Comparison of ENCODE assay signal across 13 cellular contexts in the genomic region with DNA sequence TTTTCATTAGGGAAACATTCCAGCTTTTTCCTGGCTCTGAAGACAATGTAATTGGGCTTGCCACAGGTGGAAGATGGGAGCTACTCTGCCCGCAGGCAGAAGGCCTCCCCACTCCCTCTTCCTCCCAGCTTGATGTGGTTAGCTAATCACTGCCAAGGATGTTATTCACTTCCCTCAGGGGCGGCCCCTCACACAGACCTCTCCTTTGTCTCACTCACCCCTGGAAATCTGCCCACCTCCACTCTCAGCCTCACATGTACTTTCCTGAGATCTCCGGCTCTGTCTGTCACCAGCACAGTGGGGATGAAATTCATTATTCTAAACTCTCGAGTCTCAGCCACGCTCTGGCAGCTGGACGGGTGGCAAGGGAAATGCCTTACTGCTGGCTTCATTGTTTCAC.
A peak's percentile ranks its signal among the peaks of the same experiment; 100 is the strongest.
DNase-seq lines count a peak whose midpoint lies in the region; ATAC-seq and TF ChIP-seq lines count a peak whose summit lies in the region.
"Had no signal": no experiment of that assay in that cellular context is flagged by ENCODE, and none has a peak within 500 bp of the region (broad histone marks: within the 10 kb centered on the region; RNA-seq: fewer than 3 reads in every experiment).

No MANE protein-coding gene starts in this region.

- intact Hi-C loops in Caco-2 (cut with micrococcal nuclease; ENCODE audit: unreplicated experiment) = no loop called here

- H3K27me3 ChIP-seq in RWPE2 (ENCODE audit: insufficient read depth, poor library complexity, severe bottlenecking) (no peaks in the 10 kb centered on the region), Caco-2 (replicated peaks; ENCODE audit: control insufficient read depth, insufficient read depth, low read length) (no peaks in the 10 kb centered on the region; the same call in 1 of the 2 replicates)
- H3K27me3 ChIP-seq: uterus had no signal

- POLR2A ChIA-PET in Caco-2 (lab: Charles Lee) = no interaction called here

- H3K4me1 Mint-ChIP-seq in stimulated activated effector memory CD8-positive, alpha-beta T cell treated with anti-CD3 and anti-CD28 coated beads, Interleukin-12 subunit alpha, Interleukin-12 subunit beta, amount 100 ng/mL, for 72 hours = no peaks in the 10 kb centered on the region
- H3K4me1 Mint-ChIP-seq in Caco-2 (ENCODE audit: low read depth, unreplicated experiment) = no peaks in the 10 kb centered on the region

- peak; percentile 10 for TF ChIP-seq CTCF in RWPE2 (IDR thresholded peaks at IDR 0.05; ENCODE audit: poor library complexity, severe bottlenecking)
- TF ChIP-seq CTCF in Caco-2 (IDR thresholded peaks at IDR 0.05; ENCODE audit: insufficient read depth in 1 of 2, low read depth in 1 of 2, low read length in 1 of 2, severe bottlenecking in 1 of 2, unreplicated experiment in 1 of 2) = no peak

- peaks cover 8% of the 10 kb centered on the region for H3K9me3 Mint-ChIP-seq in stimulated activated effector memory CD8-positive, alpha-beta T cell treated with anti-CD3 and anti-CD28 coated beads, Interleukin-12 subunit alpha, Interleukin-12 subunit beta, amount 100 ng/mL, for 72 hours
- peaks cover 24% of the 10 kb centered on the region for H3K9me3 Mint-ChIP-seq in Caco-2 (ENCODE audit: unreplicated experiment)

- peaks cover 33% of the 10 kb centered on the region for H3K4me1 ChIP-seq in RWPE2 (ENCODE audit: insufficient read depth, poor library complexity, severe bottlenecking)
- no peaks in the 10 kb centered on the region for H3K4me1 ChIP-seq in Caco-2

- peaks cover 30% of the 10 kb centered on the region for H3K27me3 Mint-ChIP-seq in Caco-2 (ENCODE audit: insufficient read depth, unreplicated experiment)

- DNase-seq in activated CD4-positive, alpha-beta T cell treated with anti-CD3 and anti-CD28 coated beads for 48 hours = peak; percentile 26
- no peak for DNase-seq in activated CD4-positive, alpha-beta T cell treated with anti-CD3 and anti-CD28 coated beads for 1 hour
- DNase-seq in RWPE2 (ENCODE audit: low spot score) (peak; percentile 100), fibroblast of gingiva (ENCODE audit: low read depth) (peak; percentile 23), NCI-H2227 (lab: John Stamatoyannopoulos, UW; ENCODE audit: unreplicated experiment) (no peak), Caco-2 (no peak), mucosa of gallbladder (ENCODE audit: low spot score) (no peak)
- DNase-seq in stimulated activated effector memory CD8-positive, alpha-beta T cell treated with anti-CD3 and anti-CD28 coated beads, Interleukin-12 subunit alpha, Interleukin-12 subunit beta, amount 100 ng/mL, for 72 hours (ENCODE audit: low spot score in 2 of 2) = no peak
- DNase-seq: activated gamma-delta T cell; NCI-H2227 treated with DMSO at 0.1 percent for 48 hours; stimulated activated CD4-positive, alpha-beta T cell treated with anti-CD3 and anti-CD28 coated beads, Interleukin-4, amount 100 ng/mL, for 1 hour had no signal

- peaks cover 9% of the 10 kb centered on the region for H3K9me3 ChIP-seq in RWPE2 (ENCODE audit: severe bottlenecking)
- no peaks in the 10 kb centered on the region for H3K9me3 ChIP-seq in Caco-2
- H3K9me3 ChIP-seq: uterus had no signal

- CTCF ChIA-PET in Caco-2 (lab: Charles Lee) = interaction anchor here (0.6 to 0.7 kb wide), 4 partner anchors 140 to 1654 kb away, joined by 3 to 8 read pairs (median 4); a partner anchor contains a TSS

- peak overlapping the region; percentile 63 for H3K27ac ChIP-seq in RWPE2 (ENCODE audit: poor library complexity, severe bottlenecking)
- H3K27ac ChIP-seq: uterus had no signal

- H3K27ac Mint-ChIP-seq in stimulated activated effector memory CD8-positive, alpha-beta T cell treated with anti-CD3 and anti-CD28 coated beads, Interleukin-12 subunit alpha, Interleukin-12 subunit beta, amount 100 ng/mL, for 72 hours = no peak overlapping the region
- no peak overlapping the region for H3K27ac Mint-ChIP-seq in Caco-2 (ENCODE audit: unreplicated experiment)

- H3K36me3 ChIP-seq in RWPE2 (ENCODE audit: low read depth) (no peaks in the 10 kb centered on the region), Caco-2 (ENCODE audit: control insufficient read depth, insufficient read depth, low read length) (no peaks in the 10 kb centered on the region)
- H3K36me3 ChIP-seq: uterus had no signal

- BruUV-seq in Caco-2 (replicated peaks; lab: Mats Ljungman, UMichigan) = no TSS peak

- no peak overlapping the region for H3K4me3 Mint-ChIP-seq in stimulated activated effector memory CD8-positive, alpha-beta T cell treated with anti-CD3 and anti-CD28 coated beads, Interleukin-12 subunit alpha, Interleukin-12 subunit beta, amount 100 ng/mL, for 72 hours
- H3K4me3 Mint-ChIP-seq in Caco-2 (ENCODE audit: unreplicated experiment) = no peak overlapping the region

- H3K36me3 Mint-ChIP-seq in stimulated activated effector memory CD8-positive, alpha-beta T cell treated with anti-CD3 and anti-CD28 coated beads, Interleukin-12 subunit alpha, Interleukin-12 subunit beta, amount 100 ng/mL, for 72 hours = no peaks in the 10 kb centered on the region
- no peaks in the 10 kb centered on the region for H3K36me3 Mint-ChIP-seq in Caco-2 (ENCODE audit: insufficient read depth, unreplicated experiment)

- ATAC-seq in RWPE2 (ENCODE audit: low read depth) = peak; percentile 88
- ATAC-seq in stimulated activated effector memory CD8-positive, alpha-beta T cell treated with anti-CD3 and anti-CD28 coated beads, Interleukin-12 subunit alpha, Interleukin-12 subunit beta, amount 100 ng/mL, for 72 hours = peak; percentile 19
- ATAC-seq: GM12878 had no signal

- no peak overlapping the region for H3K4me3 ChIP-seq in RWPE2 (ENCODE audit: severe bottlenecking)
- H3K4me3 ChIP-seq in Caco-2 (ENCODE audit: low read depth, low read length) = no peak overlapping the region
- H3K4me3 ChIP-seq: GM12878, uterus had no signal

Comparison
In these comparisons a context has a peak if more than half of its experiments do, and no peak if none do; other contexts are left out.
1. DNase-seq: peak in activated CD4-positive, alpha-beta T cell treated with anti-CD3 and anti-CD28 coated beads for 48 hours (single experiment), RWPE2 (single experiment) and fibroblast of gingiva (single experiment); none in activated CD4-positive, alpha-beta T cell treated with anti-CD3 and anti-CD28 coated beads for 1 hour (single experiment), stimulated activated effector memory CD8-positive, alpha-beta T cell treated with anti-CD3 and anti-CD28 coated beads, Interleukin-12 subunit alpha, Interleukin-12 subunit beta, amount 100 ng/mL, for 72 hours (0 of 2), NCI-H2227 (single experiment), Caco-2 (0 of 2) and mucosa of gallbladder (single experiment).